Comparison of ENCODE assay signal across 8 cellular contexts in the genomic region with DNA sequence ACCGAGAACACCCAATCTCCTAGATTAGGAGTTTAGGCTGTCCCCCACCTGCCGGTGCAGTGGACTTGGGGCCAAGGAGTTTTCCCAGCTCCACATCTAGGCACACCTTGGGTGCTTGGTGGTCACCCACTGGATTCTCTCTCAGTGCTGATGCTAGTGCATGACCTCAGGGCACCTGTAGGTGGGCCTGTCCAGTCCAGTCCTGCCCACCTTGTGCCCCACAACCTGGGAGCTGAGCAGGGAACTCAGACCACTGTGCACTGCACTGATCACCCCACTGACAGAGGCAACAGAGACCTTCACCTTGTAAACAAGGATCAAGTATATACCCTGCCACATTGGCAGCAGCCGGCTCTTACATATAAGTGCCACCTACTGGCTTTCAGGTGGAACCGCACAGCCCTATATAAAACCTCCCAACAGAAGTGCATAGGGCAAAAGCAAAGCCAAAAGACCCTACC.
DNase-seq lines count a peak whose midpoint lies in the region; ATAC-seq and TF ChIP-seq lines count a peak whose summit lies in the region.

No MANE protein-coding gene starts in this region.

- no peaks in the 10 kb centered on the region for H3K27me3 Mint-ChIP-seq in nephron (ENCODE audit: low read depth)
- H3K27me3 Mint-ChIP-seq in activated T-cell treated with anti-CD3 and anti-CD28 coated beads, Interleukin-2, amount 50 U/mL, for 24 hours, result no peaks in the 10 kb centered on the region
- H3K27me3 Mint-ChIP-seq in effector memory CD8-positive, alpha-beta T cell, result no peaks in the 10 kb centered on the region

- no peak overlapping the region for H3K27ac Mint-ChIP-seq in nephron
- no peak overlapping the region for H3K27ac Mint-ChIP-seq in activated T-cell treated with anti-CD3 and anti-CD28 coated beads, Interleukin-2, amount 50 U/mL, for 24 hours
- no peak overlapping the region for H3K27ac Mint-ChIP-seq in effector memory CD8-positive, alpha-beta T cell

- H3K4me1 Mint-ChIP-seq in nephron, result no peaks in the 10 kb centered on the region
- H3K4me1 Mint-ChIP-seq in activated T-cell treated with anti-CD3 and anti-CD28 coated beads, Interleukin-2, amount 50 U/mL, for 24 hours (ENCODE audit: low read depth), result no peaks in the 10 kb centered on the region
- no peaks in the 10 kb centered on the region for H3K4me1 Mint-ChIP-seq in effector memory CD8-positive, alpha-beta T cell (ENCODE audit: low read depth in 2 of 2)

- TF ChIP-seq CTCF in nephron (IDR thresholded peaks at IDR 0.05; ENCODE audit: unreplicated experiment in 3 of 3), result peak; percentile 27 to 52 (median 36)

- ATAC-seq in HG03280 (IDR thresholded peaks at IDR 0.05; ENCODE audit: unreplicated experiment), result peak; percentile 52
- ATAC-seq in effector memory CD8-positive, alpha-beta T cell (replicated peaks), result no peak

- H3K4me3 Mint-ChIP-seq in nephron, result no peak overlapping the region
- H3K4me3 Mint-ChIP-seq in activated T-cell treated with anti-CD3 and anti-CD28 coated beads, Interleukin-2, amount 50 U/mL, for 24 hours, result no peak overlapping the region
- H3K4me3 Mint-ChIP-seq in effector memory CD8-positive, alpha-beta T cell, result no peak overlapping the region

- H3K36me3 Mint-ChIP-seq in nephron (ENCODE audit: low read depth), result no peaks in the 10 kb centered on the region
- no peaks in the 10 kb centered on the region for H3K36me3 Mint-ChIP-seq in activated T-cell treated with anti-CD3 and anti-CD28 coated beads, Interleukin-2, amount 50 U/mL, for 24 hours (ENCODE audit: low read depth)
- H3K36me3 Mint-ChIP-seq in effector memory CD8-positive, alpha-beta T cell (ENCODE audit: insufficient read depth), result peaks cover 4% of the 10 kb centered on the region

- H3K9me3 Mint-ChIP-seq in nephron, result no peaks in the 10 kb centered on the region
- peaks cover 8% of the 10 kb centered on the region for H3K9me3 Mint-ChIP-seq in activated T-cell treated with anti-CD3 and anti-CD28 coated beads, Interleukin-2, amount 50 U/mL, for 24 hours
- H3K9me3 Mint-ChIP-seq in effector memory CD8-positive, alpha-beta T cell, result peaks cover 5 to 16% of the 10 kb centered on the region in 2 donors

- DNase-seq in NCI-H1694 treated with DMSO at 0.1 percent for 48 hours (lab: John Stamatoyannopoulos, UW) (peak; percentile 16), NCI-H1694 (lab: John Stamatoyannopoulos, UW) (no peak), SW480 (ENCODE audit: low spot score) (peak; percentile 7), NCI-H345 treated with DMSO at 0.1 percent for 48 hours (lab: John Stamatoyannopoulos, UW; ENCODE audit: unreplicated experiment) (no peak)
- DNase-seq in activated T-cell treated with anti-CD3 and anti-CD28 coated beads, Interleukin-2, amount 50 U/mL, for 24 hours, result no peak
- no peak for DNase-seq in effector memory CD8-positive, alpha-beta T cell

Comparison
In these comparisons a context has a peak if more than half of its experiments do, and no peak if none do; other contexts are left out.
1. DNase-seq: peak in NCI-H1694 treated with DMSO at 0.1 percent for 48 hours (single experiment) and SW480 (single experiment); none in NCI-H1694 (single experiment), activated T-cell treated with anti-CD3 and anti-CD28 coated beads, Interleukin-2, amount 50 U/mL, for 24 hours (single experiment), NCI-H345 treated with DMSO at 0.1 percent for 48 hours (single experiment) and effector memory CD8-positive, alpha-beta T cell (0 of 3).